Comparison of ENCODE assay signal across 8 cellular contexts in genomic region chr14:53180272-53181221, GRCh38. TPM values are rescaled to one million over a fixed set of nuclear protein-coding genes. Genes with fewer than 3 reads are reported as not detected.
DNase-seq lines count a peak whose midpoint lies in the region; ATAC-seq and TF ChIP-seq lines count a peak whose summit lies in the region.

No MANE protein-coding gene starts in this region.

- DNase-seq in AG09319 (ENCODE audit: extremely low read depth, low read depth) (no peak), HFFc6 (no peak), iPS-NIHi7 (ENCODE audit: extremely low spot score) (peak; percentile 66), superior temporal gyrus (ENCODE audit: extremely low spot score) (no peak), NCI-H526 treated with DMSO at 0.1 percent for 48 hours (lab: John Stamatoyannopoulos, UW) (no peak)
- DNase-seq in activated CD8-positive, alpha-beta T cell treated with anti-CD3 and anti-CD28 coated beads, Interleukin-2, amount 10 ng/mL, durations not matched to agents 7 days and 5 days, result peak; percentile 22

- POLR2A ChIA-PET in activated CD8-positive, alpha-beta T cell treated with anti-CD3 and anti-CD28 coated beads, Interleukin-2, amount 10 ng/mL, durations not matched to agents 7 days and 5 days (lab: Charles Lee), result no interaction called here

- no peak overlapping the region for H3K4me3 Mint-ChIP-seq in HFFc6
- no peak overlapping the region for H3K4me3 Mint-ChIP-seq in activated CD8-positive, alpha-beta T cell treated with anti-CD3 and anti-CD28 coated beads, Interleukin-2, amount 10 ng/mL, durations not matched to agents 7 days and 5 days

- H3K27me3 Mint-ChIP-seq in HFFc6 (ENCODE audit: insufficient read depth), result peaks cover 18% of the 10 kb centered on the region
- H3K27me3 Mint-ChIP-seq in activated CD8-positive, alpha-beta T cell treated with anti-CD3 and anti-CD28 coated beads, Interleukin-2, amount 10 ng/mL, durations not matched to agents 7 days and 5 days (ENCODE audit: low read depth), result no peaks in the 10 kb centered on the region

- H3K4me1 Mint-ChIP-seq in HFFc6 (ENCODE audit: low read depth), result peaks cover 6% of the 10 kb centered on the region; the same call in 1 of the 2 replicates
- no peaks in the 10 kb centered on the region for H3K4me1 Mint-ChIP-seq in activated CD8-positive, alpha-beta T cell treated with anti-CD3 and anti-CD28 coated beads, Interleukin-2, amount 10 ng/mL, durations not matched to agents 7 days and 5 days (ENCODE audit: low read depth)

- no peak for ATAC-seq in activated CD8-positive, alpha-beta T cell treated with anti-CD3 and anti-CD28 coated beads, Interleukin-2, amount 10 ng/mL, durations not matched to agents 7 days and 5 days
- ATAC-seq in HG02678 (IDR thresholded peaks at IDR 0.05; ENCODE audit: unreplicated experiment), result no peak
- ATAC-seq in GM21367 (IDR thresholded peaks at IDR 0.05; ENCODE audit: unreplicated experiment), result no peak

- no peaks in the 10 kb centered on the region for H3K36me3 Mint-ChIP-seq in HFFc6 (ENCODE audit: low read depth)
- H3K36me3 Mint-ChIP-seq in activated CD8-positive, alpha-beta T cell treated with anti-CD3 and anti-CD28 coated beads, Interleukin-2, amount 10 ng/mL, durations not matched to agents 7 days and 5 days (ENCODE audit: low read depth), result peaks cover 6% of the 10 kb centered on the region

- H3K9me3 Mint-ChIP-seq in HFFc6, result no peaks in the 10 kb centered on the region
- H3K9me3 Mint-ChIP-seq in activated CD8-positive, alpha-beta T cell treated with anti-CD3 and anti-CD28 coated beads, Interleukin-2, amount 10 ng/mL, durations not matched to agents 7 days and 5 days (ENCODE audit: insufficient read depth), result peaks cover 4% of the 10 kb centered on the region

- CTCF ChIA-PET in activated CD8-positive, alpha-beta T cell treated with anti-CD3 and anti-CD28 coated beads, Interleukin-2, amount 10 ng/mL, durations not matched to agents 7 days and 5 days (lab: Charles Lee), result no interaction called here

- peak; percentile 5; the same call in 1 of the 2 replicates for TF ChIP-seq CTCF in AG09319 (IDR thresholded peaks at IDR 0.05; ENCODE audit: low read depth, low read length)
- peak; percentile 43 for TF ChIP-seq CTCF in HFFc6 (IDR thresholded peaks at IDR 0.05)

- no peak overlapping the region for H3K27ac Mint-ChIP-seq in HFFc6
- H3K27ac Mint-ChIP-seq in activated CD8-positive, alpha-beta T cell treated with anti-CD3 and anti-CD28 coated beads, Interleukin-2, amount 10 ng/mL, durations not matched to agents 7 days and 5 days, result no peak overlapping the region

RNA-seq across cellular contexts. Expression of gene DDHD1, which starts 27.4 kb away (rescaled TPM):
- 10 to 100 TPM in 2 of 6 experiments, 1 to 10 TPM in 4; 9.1 to 10.7 (median 9.7) TPM for total RNA-seq in HFFc6 (2021; fragmentation: NEBNext Ultra II Directional; extraction: Animal tissue kit (Norgen Biotek cat#: 25700))
- total RNA-seq in activated CD8-positive, alpha-beta T cell treated with anti-CD3 and anti-CD28 coated beads, Interleukin-2, amount 10 ng/mL, durations not matched to agents 7 days and 5 days, result 10 to 100 TPM; 51.8 to 56.8 TPM

Comparison
In these comparisons a context has a peak if more than half of its experiments do, and no peak if none do; other contexts are left out.
1. DNase-seq: peak in activated CD8-positive, alpha-beta T cell treated with anti-CD3 and anti-CD28 coated beads, Interleukin-2, amount 10 ng/mL, durations not matched to agents 7 days and 5 days (single experiment) and iPS-NIHi7 (single experiment); none in AG09319 (single experiment), HFFc6 (single experiment), superior temporal gyrus (single experiment) and NCI-H526 treated with DMSO at 0.1 percent for 48 hours (single experiment).
2. RNA of gene DDHD1, which starts 27.4 kb away (total RNA-seq): 51.8 to 56.8 TPM in activated CD8-positive, alpha-beta T cell treated with anti-CD3 and anti-CD28 coated beads, Interleukin-2, amount 10 ng/mL, durations not matched to agents 7 days and 5 days; 9.1 to 10.7 TPM in HFFc6; every median in the first group is over 4 times any median in the second.